In genomic region chr16:5430598-5430997, GRCh38 we compare ENCODE assay signal across 21 cellular contexts.
"Had no signal": no experiment of that assay in that cellular context is flagged by ENCODE, and none has a peak within 500 bp of the region (broad histone marks: within the 10 kb centered on the region; RNA-seq: fewer than 3 reads in every experiment).

No MANE protein-coding gene starts in this region.

- H3K4me3 ChIP-seq: heart left ventricle, psoas muscle, spleen, tibial artery, upper lobe of left lung, uterus had no signal

- H3K4me3 Mint-ChIP-seq: naive B cell; nephron; stimulated activated memory B cell treated with anti-CD40 and anti-IgM and Interleukin-4, amounts not matched to agents 10 μg/mL and 1 μg/mL and 100 μg/mL, for 72 hours; stimulated activated naive CD8-positive, alpha-beta T cell treated with anti-CD3 and anti-CD28 coated beads, Interleukin-15, Interleukin-2, amounts not matched to agents 100 ng/mL and 50 ng/mL, for 24 hours had no signal

- H3K36me3 Mint-ChIP-seq: naive B cell; stimulated activated memory B cell treated with anti-CD40 and anti-IgM and Interleukin-4, amounts not matched to agents 10 μg/mL and 1 μg/mL and 100 μg/mL, for 72 hours had no signal

- H3K4me1 ChIP-seq: heart left ventricle, parathyroid adenoma, psoas muscle, spleen, tibial artery, upper lobe of left lung, uterus had no signal

- H3K4me1 Mint-ChIP-seq: naive B cell; nephron; stimulated activated memory B cell treated with anti-CD40 and anti-IgM and Interleukin-4, amounts not matched to agents 10 μg/mL and 1 μg/mL and 100 μg/mL, for 72 hours had no signal

- H3K27me3 ChIP-seq: heart left ventricle, tibial artery, upper lobe of left lung, uterus had no signal

- ATAC-seq: esophagus mucosa; heart left ventricle; psoas muscle; sciatic nerve; stimulated activated memory B cell treated with anti-CD40 and anti-IgM and Interleukin-4, amounts not matched to agents 10 μg/mL and 1 μg/mL and 100 μg/mL, for 72 hours had no signal

- DNase-seq: effector memory CD4-positive, alpha-beta T cell; heart left ventricle; hippocampal formation; mesendoderm; naive B cell; occipital lobe; psoas muscle; retina; spleen; stimulated activated CD4-positive, alpha-beta T cell treated with anti-CD3 and anti-CD28 coated beads, Interleukin-15, amount 100 ng/mL, for 24 hours; stimulated activated CD4-positive, alpha-beta T cell treated with anti-CD3 and anti-CD28 coated beads, Interleukin-1b, Interleukin-23, amount 100 ng/mL, for 48 hours; stimulated activated CD4-positive, alpha-beta T cell treated with anti-CD3 and anti-CD28 coated beads, Interleukin-4, amount 100 ng/mL, for 24 hours; tibial artery; upper lobe of left lung; uterus had no signal

- H3K27ac ChIP-seq: heart left ventricle, parathyroid adenoma, psoas muscle, spleen, tibial artery, upper lobe of left lung, uterus had no signal

- H3K9me3 Mint-ChIP-seq: naive B cell; nephron; stimulated activated memory B cell treated with anti-CD40 and anti-IgM and Interleukin-4, amounts not matched to agents 10 μg/mL and 1 μg/mL and 100 μg/mL, for 72 hours; stimulated activated naive CD8-positive, alpha-beta T cell treated with anti-CD3 and anti-CD28 coated beads, Interleukin-15, Interleukin-2, amounts not matched to agents 100 ng/mL and 50 ng/mL, for 24 hours had no signal

- H3K36me3 ChIP-seq: heart left ventricle, spleen, tibial artery, upper lobe of left lung, uterus had no signal

- H3K27me3 Mint-ChIP-seq: stimulated activated memory B cell treated with anti-CD40 and anti-IgM and Interleukin-4, amounts not matched to agents 10 μg/mL and 1 μg/mL and 100 μg/mL, for 72 hours; stimulated activated naive CD8-positive, alpha-beta T cell treated with anti-CD3 and anti-CD28 coated beads, Interleukin-15, Interleukin-2, amounts not matched to agents 100 ng/mL and 50 ng/mL, for 24 hours had no signal

- H3K27ac Mint-ChIP-seq: nephron; stimulated activated memory B cell treated with anti-CD40 and anti-IgM and Interleukin-4, amounts not matched to agents 10 μg/mL and 1 μg/mL and 100 μg/mL, for 72 hours; stimulated activated naive CD8-positive, alpha-beta T cell treated with anti-CD3 and anti-CD28 coated beads, Interleukin-15, Interleukin-2, amounts not matched to agents 100 ng/mL and 50 ng/mL, for 24 hours had no signal

- H3K9me3 ChIP-seq: heart left ventricle, psoas muscle, spleen, tibial artery, upper lobe of left lung, uterus had no signal
